Comparison of ENCODE assay signal across 1 cellular context in genomic region chr11:17595526-17596309, GRCh38.
TF ChIP-seq lines count a peak whose summit lies in the region.

No MANE protein-coding gene starts in this region.

TF ChIP-seq in HepG2, 621 proteins besides CTCF, POLR2A, EP300 and RAD21:
- TF ChIP-seq ELK4 (CRISPR knock-in tag; IDR thresholded peaks at IDR 0.05; ENCODE audit: borderline replicate concordance), result no peak
- no peak for TF ChIP-seq ZNF567 (CRISPR knock-in tag; IDR thresholded peaks at IDR 0.05; ENCODE audit: borderline replicate concordance)
- no peak for TF ChIP-seq ZNF414 (CRISPR knock-in tag; IDR thresholded peaks at IDR 0.05)
- no peak for TF ChIP-seq ZNF317 (CRISPR knock-in tag; IDR thresholded peaks at IDR 0.05)
- no peak for TF ChIP-seq HOXA3 (CRISPR knock-in tag; IDR thresholded peaks at IDR 0.05)
- TF ChIP-seq POLR2G (IDR thresholded peaks at IDR 0.05; ENCODE audit: low read depth, low read length), result no peak
- no peak for TF ChIP-seq ZBTB42 (CRISPR knock-in tag; IDR thresholded peaks at IDR 0.05)
